In the genomic region with DNA sequence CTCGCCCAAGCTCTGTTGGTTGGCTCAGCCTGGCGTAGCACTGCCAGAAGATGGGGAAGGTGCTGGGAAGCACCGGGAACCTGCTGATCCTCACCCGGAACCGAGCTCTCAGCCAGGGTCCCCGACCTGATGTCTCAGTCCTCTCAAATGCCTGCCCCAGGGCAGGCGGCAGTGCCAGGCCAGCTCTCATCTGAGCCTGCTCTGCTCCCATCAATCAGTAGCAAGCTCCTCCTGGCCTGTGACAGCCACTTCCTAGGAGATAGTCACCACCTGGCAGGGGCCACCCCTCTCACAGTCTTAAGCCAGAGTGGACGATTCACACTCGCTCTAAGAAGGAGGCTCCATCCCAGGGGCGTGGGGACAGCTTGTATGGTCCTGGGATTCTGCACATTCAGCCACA, we compare ENCODE assay signal across 23 cellular contexts.
"Had no signal": no experiment of that assay in that cellular context is flagged by ENCODE, and none has a peak within 500 bp of the region (broad histone marks: within the 10 kb centered on the region; RNA-seq: fewer than 3 reads in every experiment).

No MANE protein-coding gene starts in this region.

- H3K9me3 ChIP-seq: colonic mucosa, esophagus squamous epithelium, heart right ventricle, left lung, lower lobe of right lung, ovary, right lobe of liver, uterus had no signal

- H3K27me3 ChIP-seq: ovary, right lobe of liver, uterus had no signal

- H3K4me3 ChIP-seq: colonic mucosa, esophagus squamous epithelium, heart right ventricle, left lung, lower lobe of right lung, ovary, right lobe of liver, uterus had no signal

- H3K36me3 ChIP-seq: colonic mucosa, esophagus squamous epithelium, heart right ventricle, left lung, lower lobe of right lung, ovary, right lobe of liver, uterus had no signal

- H3K4me1 ChIP-seq: colonic mucosa, left lung, lower lobe of right lung, right lobe of liver, uterus had no signal

- H3K27ac ChIP-seq: colonic mucosa, epithelial cell of prostate, esophagus squamous epithelium, heart right ventricle, left lung, lower lobe of right lung, ovary, right lobe of liver, uterus had no signal

- ATAC-seq: activated naive CD4-positive, alpha-beta T cell treated with anti-CD3 and anti-CD28 coated beads, Interleukin-2, amount 50 U/mL, for 72 hours; activated T-cell treated with anti-CD3 and anti-CD28 coated beads, Interleukin-2, amount 50 U/mL, for 72 hours; heart right ventricle; left lung; lower lobe of right lung; natural killer cell treated with Interleukin-12 subunit alpha and Interleukin-12 subunit beta and Interleukin-15 and Interleukin-18, amount 100 ng/mL, for 72 hours; right lobe of liver had no signal

- DNase-seq: activated CD4-positive, alpha-beta T cell treated with anti-CD3 and anti-CD28 coated beads for 4 hours; activated CD4-positive, alpha-beta T cell treated with anti-CD3 and anti-CD28 coated beads, Interleukin-2, amount 50 U/mL, for 4 hours; activated naive CD4-positive, alpha-beta T cell; activated T-cell treated with anti-CD3 and anti-CD28 coated beads for 4 hours; activated T-cell treated with anti-CD3 and anti-CD28 coated beads, Interleukin-2, amount 50 U/mL, for 72 hours; anterior cingulate cortex; cerebellar nuclear complex; colonic mucosa; effector CD8-positive, alpha-beta T cell; esophagus squamous epithelium; foreskin melanocyte; heart right ventricle; kidney glomerular epithelial cell; left lung; lower lobe of right lung; mesendoderm; ovary; right lobe of liver; stimulated activated CD4-positive, alpha-beta T cell treated with anti-CD3 and anti-CD28 coated beads, Interleukin-4, amount 100 ng/mL, for 1 hour; uterus had no signal
